18 cellular contexts compared by ENCODE assay signal in genomic region chr22:30000566-30000965, GRCh38.
DNase-seq lines count a peak whose midpoint lies in the region; ATAC-seq, FAIRE-seq and TF ChIP-seq lines count a peak whose summit lies in the region.
"Had no signal": no experiment of that assay in that cellular context is flagged by ENCODE, and none has a peak within 500 bp of the region (broad histone marks: within the 10 kb centered on the region; RNA-seq: fewer than 3 reads in every experiment).

No MANE protein-coding gene starts in this region.

- H3K27me3 ChIP-seq in mammary epithelial cell (ENCODE audit: insufficient read depth, low read length) = no peaks in the 10 kb centered on the region
- no peaks in the 10 kb centered on the region for H3K27me3 ChIP-seq in breast epithelium
- no peaks in the 10 kb centered on the region for H3K27me3 ChIP-seq in RWPE2 (ENCODE audit: insufficient read depth, poor library complexity, severe bottlenecking)
- H3K27me3 ChIP-seq: pancreas, thyroid gland had no signal

- in situ Hi-C loops in mammary epithelial cell (cut with MboI; ENCODE audit: low sequenced_read_pairs in 2 of 2) = loop anchor here in 1 of 2 donors (25.0 kb wide), 1 partner anchor 313 kb away; no protein-coding TSS in a partner anchor

- H3K9me3 ChIP-seq in mammary epithelial cell (replicated peaks; ENCODE audit: insufficient read depth, low read length) (no peaks in the 10 kb centered on the region), breast epithelium (no peaks in the 10 kb centered on the region), RWPE2 (ENCODE audit: severe bottlenecking) (no peaks in the 10 kb centered on the region)
- H3K9me3 ChIP-seq: HAP-1, pancreas, thyroid gland had no signal

- no peak for TF ChIP-seq CTCF in mammary epithelial cell (conservative IDR thresholded peaks at IDR 0.05 in 1 of 2, IDR thresholded peaks at IDR 0.05 in 1 of 2; ENCODE audit: extremely low read depth in 1 of 2, insufficient read depth in 1 of 2, low read depth in 1 of 2, low read length in 2 of 2)
- no peak for TF ChIP-seq CTCF in breast epithelium (IDR thresholded peaks at IDR 0.05)
- no peak for TF ChIP-seq CTCF in RWPE2 (IDR thresholded peaks at IDR 0.05; ENCODE audit: poor library complexity, severe bottlenecking)
- no peak for TF ChIP-seq CTCF in epithelial cell of esophagus (IDR thresholded peaks at IDR 0.05; ENCODE audit: insufficient read depth, low read depth, low read length, missing control alignments)

- no peak overlapping the region for H2AFZ ChIP-seq in mammary epithelial cell (ENCODE audit: low read depth, low read length)
- H2AFZ ChIP-seq: PC-9 had no signal

- H3K36me3 ChIP-seq in mammary epithelial cell (ENCODE audit: insufficient read depth, low read length) (no peaks in the 10 kb centered on the region), breast epithelium (no peaks in the 10 kb centered on the region), RWPE2 (ENCODE audit: low read depth) (peaks cover 33% of the 10 kb centered on the region)
- H3K36me3 ChIP-seq: thyroid gland had no signal

- CTCF ChIA-PET in mammary epithelial cell (lab: Charles Lee; ENCODE audit: low non-redundant PET) = no interaction called here

- intact Hi-C loops in mammary epithelial cell (cut with micrococcal nuclease) (no loop called here), breast epithelium (cut with DNase I; ENCODE audit: low total_unique reads) (no loop called here)

- no peaks in the 10 kb centered on the region for H3K79me2 ChIP-seq in mammary epithelial cell (ENCODE audit: insufficient read depth, low read length)

- H3K9ac ChIP-seq in mammary epithelial cell (ENCODE audit: insufficient read depth, low read length) = no peak overlapping the region

- peak; percentile 26 for DNase-seq in mammary epithelial cell
- DNase-seq in breast epithelium (ENCODE audit: low spot score in 2 of 2) = no peak
- DNase-seq in RWPE2 (ENCODE audit: low spot score) = no peak
- DNase-seq in epithelial cell of esophagus (ENCODE audit: low read depth) = peak; percentile 56
- peak; percentile 8 to 18 (median 8) for DNase-seq in stimulated activated CD4-positive, alpha-beta T cell treated with anti-CD3 and anti-CD28 coated beads, TNF-alpha, amount 100 ng/mL, for 48 hours (ENCODE audit: low read depth in 3 of 3)
- DNase-seq in NCI-H1417 treated with DMSO at 0.1 percent for 48 hours (lab: John Stamatoyannopoulos, UW) = no peak
- DNase-seq in HTR-8/SVneo (ENCODE audit: insufficient read length, low spot score) = no peak
- no peak for DNase-seq in left lobe of liver (ENCODE audit: low spot score)
- DNase-seq: activated effector memory CD4-positive, alpha-beta T cell treated with anti-CD3 and anti-CD28 coated beads, Interleukin-2, amount 50 U/mL, for 16 hours; immature natural killer cell; NCI-H187; NCI-H524 treated with DMSO at 0.1 percent for 48 hours; pancreas; PC-9; SW 1271; thyroid gland had no signal

- H3K4me2 ChIP-seq in mammary epithelial cell (ENCODE audit: insufficient read depth, low read depth, low read length) = no peak overlapping the region
- H3K4me2 ChIP-seq: PC-9 had no signal

- no peak overlapping the region for H3K4me3 ChIP-seq in mammary epithelial cell (replicated peaks in 1 of 3; ENCODE audit: insufficient read depth in 1 of 3, low read depth in 2 of 3, low read length in 3 of 3)
- H3K4me3 ChIP-seq in breast epithelium = no peak overlapping the region
- no peak overlapping the region for H3K4me3 ChIP-seq in RWPE2 (ENCODE audit: severe bottlenecking)
- no peak overlapping the region for H3K4me3 ChIP-seq in epithelial cell of esophagus (ENCODE audit: low read length)
- H3K4me3 ChIP-seq: HAP-1, pancreas, PC-9, thyroid gland had no signal

- peaks cover 4% of the 10 kb centered on the region for H3K4me1 ChIP-seq in mammary epithelial cell (ENCODE audit: insufficient read depth, low read length)
- no peaks in the 10 kb centered on the region for H3K4me1 ChIP-seq in breast epithelium
- peaks cover 4% of the 10 kb centered on the region for H3K4me1 ChIP-seq in RWPE2 (ENCODE audit: insufficient read depth, poor library complexity, severe bottlenecking)
- H3K4me1 ChIP-seq: HAP-1 had no signal

- dilution Hi-C loops in mammary epithelial cell (cut with HindIII; ENCODE audit: low sequenced_read_pairs) = no loop called here

- no TSS peak for BruUV-seq in mammary epithelial cell (replicated peaks; lab: Mats Ljungman, UMichigan)

- no peak for TF ChIP-seq POLR2A in breast epithelium (IDR thresholded peaks at IDR 0.05)

- FAIRE-seq in HTR-8/SVneo (lab: Jason Lieb, UNC) = no peak
- FAIRE-seq: pancreas had no signal

- 77% methylated on average over 2 of the region's 2 CpGs for WGBS in mammary epithelial cell (ENCODE audit: low coverage, missing lambda C conversion rate)

- H3K27ac ChIP-seq in mammary epithelial cell (ENCODE audit: insufficient read depth, low read depth, low read length) = no peak overlapping the region
- no peak overlapping the region for H3K27ac ChIP-seq in breast epithelium
- H3K27ac ChIP-seq in RWPE2 (ENCODE audit: poor library complexity, severe bottlenecking) = no peak overlapping the region
- H3K27ac ChIP-seq: HL-60, PC-9, thyroid gland had no signal

- ATAC-seq in RWPE2 (ENCODE audit: low read depth) (peak; percentile 31; the same call in 1 of the 3 replicates), left lobe of liver (no peak)

- no peaks in the 10 kb centered on the region for H4K20me1 ChIP-seq in mammary epithelial cell (ENCODE audit: insufficient read depth, low read length)

Comparison
In these comparisons a context has a peak if more than half of its experiments do, and no peak if none do; other contexts are left out.
1. DNase-seq: peak in mammary epithelial cell (single experiment), epithelial cell of esophagus (single experiment) and stimulated activated CD4-positive, alpha-beta T cell treated with anti-CD3 and anti-CD28 coated beads, TNF-alpha, amount 100 ng/mL, for 48 hours (3 of 3); none in breast epithelium (0 of 2), RWPE2 (single experiment), NCI-H1417 treated with DMSO at 0.1 percent for 48 hours (single experiment), HTR-8/SVneo (single experiment) and left lobe of liver (single experiment).